In genomic region chr6:124755321-124755720, GRCh38 we compare ENCODE assay signal across 33 cellular contexts.
"Had no signal": no experiment of that assay in that cellular context is flagged by ENCODE, and none has a peak within 500 bp of the region (broad histone marks: within the 10 kb centered on the region; RNA-seq: fewer than 3 reads in every experiment).

No MANE protein-coding gene starts in this region.

- H3K9me3 ChIP-seq: adrenal gland, ascending aorta, body of pancreas, breast epithelium had no signal

- H3K27ac ChIP-seq: adrenal gland, ascending aorta, body of pancreas, brain microvascular endothelial cell, breast epithelium, cardiac muscle cell had no signal

- FAIRE-seq: astrocyte, bronchial epithelial cell had no signal

- ATAC-seq: activated naive CD4-positive, alpha-beta T cell treated with anti-CD3 and anti-CD28 coated beads, Interleukin-2, amount 50 U/mL, for 72 hours; activated naive CD8-positive, alpha-beta T cell treated with anti-CD3 and anti-CD28 coated beads, Interleukin-2, amount 50 U/mL, for 24 hours; activated T-cell treated with anti-CD3 and anti-CD28 coated beads, Interleukin-2, amount 50 U/mL, for 4 hours; activated T-cell treated with anti-CD3 and anti-CD28 coated beads, Interleukin-2, amount 50 U/mL, for 72 hours; activated T-helper 17 cell treated with anti-CD3 and anti-CD28 coated beads, Interleukin-2, amount 50 U/mL, for 72 hours; body of pancreas had no signal

- H3K4me1 ChIP-seq: adrenal gland, ascending aorta, body of pancreas, breast epithelium had no signal

- H3K27me3 ChIP-seq: adrenal gland, ascending aorta, body of pancreas, brain microvascular endothelial cell, breast epithelium, cardiac muscle cell had no signal

- DNase-seq: activated effector memory CD4-positive, alpha-beta T cell treated with anti-CD3 and anti-CD28 coated beads, Interleukin-2, amount 50 U/mL, for 16 hours; activated effector memory CD4-positive, alpha-beta T cell treated with Interleukin-2 at 50 U/mL for 16 hours; activated gamma-delta T cell; activated gamma-delta T cell treated with Interleukin-2 at 50 U/mL for 16 hours; activated naive CD4-positive, alpha-beta T cell; activated naive CD4-positive, alpha-beta T cell treated with anti-CD3 and anti-CD28 coated beads for 36 hours; activated naive CD4-positive, alpha-beta T cell treated with anti-CD3 and anti-CD28 coated beads, Interleukin-2, amount 10 ng/mL, durations not matched to agents 7 days and 5 days; activated naive CD4-positive, alpha-beta T cell treated with anti-CD3 and anti-CD28 coated beads, Interleukin-2, amount 50 U/mL, for 16 hours; activated naive CD4-positive, alpha-beta T cell treated with Interleukin-2 at 50 U/mL for 16 hours; activated naive CD8-positive, alpha-beta T cell treated with anti-CD3 and anti-CD28 coated beads for 36 hours; activated naive CD8-positive, alpha-beta T cell treated with anti-CD3 and anti-CD28 coated beads, Interleukin-2, amount 10 ng/mL, durations not matched to agents 7 days and 5 days; activated naive CD8-positive, alpha-beta T cell treated with anti-CD3 and anti-CD28 coated beads, Interleukin-2, amount 50 U/mL, for 24 hours; activated T-cell treated with anti-CD3 and anti-CD28 coated beads, Interleukin-2, amount 50 U/mL, for 24 hours; activated T-cell treated with anti-CD3 and anti-CD28 coated beads, Interleukin-2, amount 50 U/mL, for 4 hours; activated T-cell treated with anti-CD3 and anti-CD28 coated beads, Interleukin-2, amount 50 U/mL, for 48 hours; activated T-cell treated with anti-CD3 and anti-CD28 coated beads, Interleukin-2, amount 50 U/mL, for 72 hours; adrenal gland; amniotic stem cell; amygdala; anterior cingulate cortex; aorta; body of pancreas; brain microvascular endothelial cell; caudate nucleus; central memory CD4-positive, alpha-beta T cell; cerebellar nuclear complex had no signal

- H3K36me3 ChIP-seq: adrenal gland, ascending aorta, brain microvascular endothelial cell, breast epithelium, cardiac muscle cell had no signal

- H3K4me3 ChIP-seq: adrenal gland, ascending aorta, body of pancreas, breast epithelium, cardiac muscle cell had no signal
